In genomic region chr19:50325310-50326100, GRCh38 we compare ENCODE assay signal across 8 cellular contexts. TPM values are rescaled to one million over a fixed set of nuclear protein-coding genes. Genes with fewer than 3 reads are reported as not detected.
A peak's percentile ranks its signal among the peaks of the same experiment; 100 is the strongest.
DNase-seq lines count a peak whose midpoint lies in the region; ATAC-seq and TF ChIP-seq lines count a peak whose summit lies in the region.

No MANE protein-coding gene starts in this region.

- DNase-seq in AG20443 (ENCODE audit: low spot score) (peak; percentile 97), HAP-1 (ENCODE audit: low spot score in 2 of 2) (peak; percentile 50 to 77), NCI-H69 (lab: John Stamatoyannopoulos, UW) (peak; percentile 93), mucosa of descending colon (peak; percentile 71 to 84 (median 74))
- DNase-seq in activated CD4-positive, alpha-beta memory T cell treated with anti-CD3 and anti-CD28 coated beads for 36 hours = peak; percentile 83
- DNase-seq in effector CD8-positive, alpha-beta T cell (lab: John Stamatoyannopoulos, UW) = peak; percentile 25
- DNase-seq in stimulated activated naive CD4-positive, alpha-beta T cell (lab: John Stamatoyannopoulos, UW) = peak; percentile 32 to 69 (median 56)

- H3K4me1 ChIP-seq in HAP-1 (peaks cover 5% of the 10 kb centered on the region), mucosa of descending colon (ENCODE audit: low read depth) (peaks cover 5% of the 10 kb centered on the region)

- peaks cover 27% of the 10 kb centered on the region for H3K27me3 Mint-ChIP-seq in activated CD4-positive, alpha-beta memory T cell treated with anti-CD3 and anti-CD28 coated beads for 36 hours

- peaks cover 35% of the 10 kb centered on the region for H3K4me1 Mint-ChIP-seq in activated CD4-positive, alpha-beta memory T cell treated with anti-CD3 and anti-CD28 coated beads for 36 hours (ENCODE audit: low read depth)

- H3K27me3 ChIP-seq in HAP-1 (ENCODE audit: low read depth) = peaks cover 6% of the 10 kb centered on the region; the same call in 1 of the 2 replicates

- CTCF ChIA-PET in activated CD4-positive, alpha-beta memory T cell treated with anti-CD3 and anti-CD28 coated beads for 36 hours (lab: Charles Lee) = interaction anchor here (0.6 to 1.0 kb wide), 4 partner anchors 66 to 178 kb away, joined by 3 to 6 read pairs (median 4); no protein-coding TSS in a partner anchor

- H3K9me3 ChIP-seq in HAP-1 = no peaks in the 10 kb centered on the region
- no peaks in the 10 kb centered on the region for H3K9me3 ChIP-seq in mucosa of descending colon

- POLR2A ChIA-PET in activated CD4-positive, alpha-beta memory T cell treated with anti-CD3 and anti-CD28 coated beads for 36 hours (lab: Charles Lee) = interaction anchor here (0.9 to 1.9 kb wide), 3 partner anchors 25 to 58 kb away, joined by 3 to 5 read pairs (median 3); partner anchors contain the start of gene POLD1

- H3K36me3 Mint-ChIP-seq in activated CD4-positive, alpha-beta memory T cell treated with anti-CD3 and anti-CD28 coated beads for 36 hours = peaks cover 28% of the 10 kb centered on the region

- in situ Hi-C loops in HAP-1 (cut with MboI; ENCODE audit: low sequenced_read_pairs) = no loop called here

- H3K4me3 ChIP-seq in HAP-1 = no peak overlapping the region
- no peak overlapping the region for H3K4me3 ChIP-seq in mucosa of descending colon

- TF ChIP-seq CTCF in mucosa of descending colon (IDR thresholded peaks at IDR 0.05) = no peak

- H3K36me3 ChIP-seq in HAP-1 (replicated peaks) = no peaks in the 10 kb centered on the region
- no peaks in the 10 kb centered on the region for H3K36me3 ChIP-seq in mucosa of descending colon (ENCODE audit: low read depth)

- H3K9me3 Mint-ChIP-seq in activated CD4-positive, alpha-beta memory T cell treated with anti-CD3 and anti-CD28 coated beads for 36 hours = no peaks in the 10 kb centered on the region

- H3K27ac Mint-ChIP-seq in activated CD4-positive, alpha-beta memory T cell treated with anti-CD3 and anti-CD28 coated beads for 36 hours = no peak overlapping the region

- peak overlapping the region; percentile 60 for H3K4me3 Mint-ChIP-seq in activated CD4-positive, alpha-beta memory T cell treated with anti-CD3 and anti-CD28 coated beads for 36 hours

- intact Hi-C loops in activated CD4-positive, alpha-beta memory T cell treated with anti-CD3 and anti-CD28 coated beads for 36 hours (cut with micrococcal nuclease) = loop anchor here (5.0 to 10.0 kb wide), 3 partner anchors 73 to 648 kb away; partner anchors contain the start of genes PRMT1, VRK3 and ZNF473
- intact Hi-C loops in mucosa of descending colon (cut with DNase I, micrococcal nuclease) = no loop called here

- peak; percentile 61 for ATAC-seq in mucosa of descending colon
- no peak for ATAC-seq in HG03095 (IDR thresholded peaks at IDR 0.05; ENCODE audit: unreplicated experiment)

RNA-seq across cellular contexts. Expression of gene KCNC3, which starts 3.7 kb away (rescaled TPM):
- 1 to 10 TPM; 5.4 to 6.2 TPM for total RNA-seq in activated CD4-positive, alpha-beta memory T cell treated with anti-CD3 and anti-CD28 coated beads for 36 hours
- total RNA-seq in mucosa of descending colon = 1 to 10 TPM in 2 of 3 donors, under 1 TPM in 1; 0.49 to 1.5 (median 1.1) TPM

RNA-seq across cellular contexts. Expression of gene NAPSA, which starts 39.9 kb away (rescaled TPM):
- total RNA-seq in activated CD4-positive, alpha-beta memory T cell treated with anti-CD3 and anti-CD28 coated beads for 36 hours = 10 to 100 TPM; 88.8 to 99.8 TPM
- total RNA-seq in mucosa of descending colon = 1 to 10 TPM; 1.8 to 3.2 (median 2.0) TPM

RNA-seq across cellular contexts. Expression of gene NR1H2, which starts 50.8 kb away (rescaled TPM):
- 10 to 100 TPM; 73.9 to 75.6 TPM for total RNA-seq in activated CD4-positive, alpha-beta memory T cell treated with anti-CD3 and anti-CD28 coated beads for 36 hours
- 10 to 100 TPM; 69.7 to 99.5 (median 85.0) TPM for total RNA-seq in mucosa of descending colon

RNA-seq across cellular contexts. Expression of gene POLD1, which starts 58.6 kb away (rescaled TPM):
- 100 to 1,000 TPM; 190 to 191 TPM for total RNA-seq in activated CD4-positive, alpha-beta memory T cell treated with anti-CD3 and anti-CD28 coated beads for 36 hours
- total RNA-seq in mucosa of descending colon = 10 to 100 TPM; 20.8 to 27.9 (median 22.9) TPM

Comparison
In these comparisons a context has a peak if more than half of its experiments do, and no peak if none do; other contexts are left out.
1. DNase-seq: peak in every context shown above with its lines; median percentile 97 in AG20443; 93 in NCI-H69; 83 in activated CD4-positive, alpha-beta memory T cell treated with anti-CD3 and anti-CD28 coated beads for 36 hours; 74 in mucosa of descending colon; 64 in HAP-1; 56 in stimulated activated naive CD4-positive, alpha-beta T cell; 25 in effector CD8-positive, alpha-beta T cell.
2. RNA of gene NAPSA, which starts 39.9 kb away (total RNA-seq): 88.8 to 99.8 TPM in activated CD4-positive, alpha-beta memory T cell treated with anti-CD3 and anti-CD28 coated beads for 36 hours; 1.8 to 3.2 TPM in mucosa of descending colon; every median in the first group is over 10 times any median in the second.